ENCODE assay signal across 8 cellular contexts in genomic region chr2:206443735-206444527, GRCh38. TPM values are rescaled to one million over a fixed set of nuclear protein-coding genes. Genes with fewer than 3 reads are reported as not detected.
DNase-seq lines count a peak whose midpoint lies in the region; TF ChIP-seq lines count a peak whose summit lies in the region.

No MANE protein-coding gene starts in this region.

- peaks cover 16% of the 10 kb centered on the region for H3K4me1 Mint-ChIP-seq in activated naive CD4-positive, alpha-beta T cell treated with anti-CD3 and anti-CD28 coated beads, Interleukin-2, amount 10 ng/mL, durations not matched to agents 7 days and 5 days

- no peaks in the 10 kb centered on the region for H3K9me2 ChIP-seq in Karpas-422 (replicated peaks; ENCODE audit: insufficient read depth, low read length)

- H3K23ac ChIP-seq in trophoblast cell (ENCODE audit: low read length), result no peak overlapping the region

- H3K18ac ChIP-seq in trophoblast cell (ENCODE audit: low read length), result no peak overlapping the region

- peak overlapping the region; percentile 65 for H3K4me3 Mint-ChIP-seq in activated naive CD4-positive, alpha-beta T cell treated with anti-CD3 and anti-CD28 coated beads, Interleukin-2, amount 10 ng/mL, durations not matched to agents 7 days and 5 days

- no peak overlapping the region for H4K8ac ChIP-seq in trophoblast cell (ENCODE audit: low read depth, low read length)

- H3K9me3 ChIP-seq in Karpas-422 (ENCODE audit: low read length) (no peaks in the 10 kb centered on the region), cardiac muscle cell (ENCODE audit: low read depth) (no peaks in the 10 kb centered on the region), trophoblast cell (ENCODE audit: insufficient read depth, low read depth, low read length) (peaks cover 2% of the 10 kb centered on the region)

- no peak overlapping the region for H3K4ac ChIP-seq in trophoblast cell (ENCODE audit: low read depth, low read length)

- H4K91ac ChIP-seq in trophoblast cell (ENCODE audit: low read depth, low read length), result no peak overlapping the region

- H2AFZ ChIP-seq in Karpas-422 (ENCODE audit: low read length), result no peak overlapping the region
- peak overlapping the region; percentile 82 for H2AFZ ChIP-seq in trophoblast cell (ENCODE audit: insufficient read depth, low read length, poor library complexity)

- peaks cover 64% of the 10 kb centered on the region for H3K27me3 Mint-ChIP-seq in activated naive CD4-positive, alpha-beta T cell treated with anti-CD3 and anti-CD28 coated beads, Interleukin-2, amount 10 ng/mL, durations not matched to agents 7 days and 5 days

- 0 out of 2 replicates have a peak, but pooled peaks cover 4% of the 10 kb centered on the region for H4K20me1 ChIP-seq in Karpas-422 (ENCODE audit: insufficient read depth, low read depth, low read length)

- H3K36me3 Mint-ChIP-seq in activated naive CD4-positive, alpha-beta T cell treated with anti-CD3 and anti-CD28 coated beads, Interleukin-2, amount 10 ng/mL, durations not matched to agents 7 days and 5 days, result no peaks in the 10 kb centered on the region

- no peak overlapping the region for H4K12ac ChIP-seq in trophoblast cell (ENCODE audit: low read depth, low read length)

- no peak overlapping the region for H3K27ac Mint-ChIP-seq in activated naive CD4-positive, alpha-beta T cell treated with anti-CD3 and anti-CD28 coated beads, Interleukin-2, amount 10 ng/mL, durations not matched to agents 7 days and 5 days

- H3K79me1 ChIP-seq in trophoblast cell (ENCODE audit: low read length), result no peaks in the 10 kb centered on the region

- WGBS in trophoblast cell (ENCODE audit: extremely low coverage, insufficient coverage, insufficient read length), result no CpG with 5 or more reads among the region's 77 CpGs

- CTCF ChIA-PET in activated naive CD4-positive, alpha-beta T cell treated with anti-CD3 and anti-CD28 coated beads, Interleukin-2, amount 10 ng/mL, durations not matched to agents 7 days and 5 days (lab: Charles Lee), result no interaction called here

- no peak overlapping the region for H2BK120ac ChIP-seq in trophoblast cell (ENCODE audit: insufficient read depth, low read length, poor library complexity)

- peak; percentile 39 for DNase-seq in EL
- DNase-seq in GM20000 (ENCODE audit: low spot score), result peak; percentile 74
- no peak for DNase-seq in Karpas-422
- peak; percentile 30 for DNase-seq in activated naive CD4-positive, alpha-beta T cell treated with anti-CD3 and anti-CD28 coated beads, Interleukin-2, amount 10 ng/mL, durations not matched to agents 7 days and 5 days
- DNase-seq in cardiac muscle cell (ENCODE audit: low read depth in 1 of 2, low spot score in 1 of 2), result peak; percentile 48 to 81
- DNase-seq in trophoblast cell, result peak; percentile 7 to 43
- no peak for DNase-seq in putamen (ENCODE audit: low spot score)
- no peak for DNase-seq in DMS153 (lab: John Stamatoyannopoulos, UW)

- peaks cover 11% of the 10 kb centered on the region for H3K4me1 ChIP-seq in Karpas-422 (ENCODE audit: low read length)
- peaks cover 16% of the 10 kb centered on the region for H3K4me1 ChIP-seq in cardiac muscle cell (ENCODE audit: low read depth)
- peaks cover 0 to 9% of the 10 kb centered on the region in 2 experiments for H3K4me1 ChIP-seq in trophoblast cell (ENCODE audit: control insufficient read depth in 1 of 2, insufficient read depth in 2 of 2, low read length in 2 of 2)

- TF ChIP-seq CTCF in GM20000 (IDR thresholded peaks at IDR 0.05; ENCODE audit: extremely low read depth, missing control alignments), result no peak
- TF ChIP-seq CTCF in cardiac muscle cell (IDR thresholded peaks at IDR 0.05; ENCODE audit: low read depth, low read length), result no peak

- H3K79me2 ChIP-seq in Karpas-422 (ENCODE audit: low read length) (no peaks in the 10 kb centered on the region), trophoblast cell (ENCODE audit: control insufficient read depth, insufficient read depth, low read length, poor library complexity) (no peaks in the 10 kb centered on the region)

- no peak overlapping the region for H2BK5ac ChIP-seq in trophoblast cell (ENCODE audit: low read depth, low read length, poor library complexity)

- H3K9ac ChIP-seq in Karpas-422 (ENCODE audit: low read length), result peak overlapping the region; percentile 32; the same call in 1 of the 2 replicates
- H3K9ac ChIP-seq in trophoblast cell (ENCODE audit: low read length), result no peak overlapping the region

- H3K27ac ChIP-seq in Karpas-422 (ENCODE audit: low read length), result no peak overlapping the region
- H3K27ac ChIP-seq in cardiac muscle cell, result no peak overlapping the region
- H3K27ac ChIP-seq in trophoblast cell (ENCODE audit: low read depth, low read length), result no peak overlapping the region

- H3K27me3 ChIP-seq in Karpas-422 (ENCODE audit: low read length), result 0 out of 2 replicates have a peak, but pooled peaks cover 2% of the 10 kb centered on the region
- peaks cover 37% of the 10 kb centered on the region for H3K27me3 ChIP-seq in cardiac muscle cell
- H3K27me3 ChIP-seq in trophoblast cell (ENCODE audit: insufficient read depth, low read length), result peaks cover 24% of the 10 kb centered on the region

- no peak overlapping the region for H3K14ac ChIP-seq in trophoblast cell (ENCODE audit: low read length)

- no peaks in the 10 kb centered on the region for H3K9me3 Mint-ChIP-seq in activated naive CD4-positive, alpha-beta T cell treated with anti-CD3 and anti-CD28 coated beads, Interleukin-2, amount 10 ng/mL, durations not matched to agents 7 days and 5 days

- H2AK5ac ChIP-seq in trophoblast cell (ENCODE audit: low read length), result no peak overlapping the region

- peak overlapping the region; percentile 97 for H3K4me2 ChIP-seq in Karpas-422 (ENCODE audit: low read depth, low read length, poor library complexity, severe bottlenecking)
- H3K4me2 ChIP-seq in trophoblast cell (ENCODE audit: low read length), result peak overlapping the region; percentile 96

- H3K36me3 ChIP-seq in Karpas-422 (ENCODE audit: insufficient read depth, low read length) (no peaks in the 10 kb centered on the region), cardiac muscle cell (no peaks in the 10 kb centered on the region), trophoblast cell (ENCODE audit: control insufficient read depth in 1 of 2, insufficient read depth in 2 of 2, low read length in 2 of 2) (no peaks in the 10 kb centered on the region)

- H3K4me3 ChIP-seq in Karpas-422 (ENCODE audit: low read length) (peak overlapping the region; percentile 77; the same call in 1 of the 2 replicates), cardiac muscle cell (peak overlapping the region; percentile 82), trophoblast cell (ENCODE audit: low read depth, low read length) (peak overlapping the region; percentile 72)

- H2BK12ac ChIP-seq in trophoblast cell (ENCODE audit: low read length), result no peak overlapping the region

RNA-seq across cellular contexts. Expression of gene ADAM23, which starts 0.6 kb away (rescaled TPM):
- not detected in 2 replicates for total RNA-seq in Karpas-422 (2014; rRNA removed; shearing (Covaris generic); ENCODE audit: low replicate concordance)
- 9.3 and 11.3 TPM in 2 replicates for total RNA-seq in cardiac muscle cell
- polyA plus RNA-seq in cardiac muscle cell, result 13.1 and 15.8 TPM in 2 replicates
- polyA plus RNA-seq in trophoblast cell (2013), result 0.11 and 0.14 TPM in 2 replicates

Comparison
In these comparisons a context has a peak if more than half of its experiments do, and no peak if none do; other contexts are left out.
1. DNase-seq: peak in EL (single experiment), GM20000 (single experiment), activated naive CD4-positive, alpha-beta T cell treated with anti-CD3 and anti-CD28 coated beads, Interleukin-2, amount 10 ng/mL, durations not matched to agents 7 days and 5 days (single experiment), cardiac muscle cell (2 of 2) and trophoblast cell (2 of 2); none in Karpas-422 (single experiment), putamen (single experiment) and DMS153 (single experiment).
2. RNA of gene ADAM23, which starts 0.6 kb away (total RNA-seq): 9.3 to 11.3 TPM in cardiac muscle cell; not detected in Karpas-422; every median in the first group is over 10 times any median in the second.
3. Peak in every context shown above with its lines, with median percentiles within 50 percentile points of each other: H3K4me3 ChIP-seq.